Comparison of ENCODE assay signal across 18 cellular contexts in the genomic region with DNA sequence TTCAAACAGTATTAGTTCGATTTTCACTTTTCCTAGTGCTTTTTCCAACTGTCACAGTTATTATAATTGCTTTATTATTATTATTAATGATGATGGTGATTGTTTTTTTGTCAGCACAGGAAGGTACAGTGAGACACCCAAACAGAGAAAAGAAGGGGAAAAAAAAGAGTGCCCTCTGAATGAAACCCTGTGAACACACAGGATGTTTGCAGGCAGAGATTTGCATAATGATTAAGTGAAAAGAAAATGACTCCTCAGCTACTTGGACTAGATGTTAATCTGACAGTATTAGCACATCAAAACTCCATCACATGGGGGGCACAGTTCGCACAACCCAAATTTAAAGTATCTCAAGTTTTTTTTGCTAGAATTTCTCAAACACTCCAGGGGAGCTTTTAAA. TPM values are rescaled to one million over a fixed set of nuclear protein-coding genes. Genes with fewer than 3 reads are reported as not detected.
DNase-seq lines count a peak whose midpoint lies in the region; ATAC-seq and TF ChIP-seq lines count a peak whose summit lies in the region.
"Had no signal": no experiment of that assay in that cellular context is flagged by ENCODE, and none has a peak within 500 bp of the region (broad histone marks: within the 10 kb centered on the region; RNA-seq: fewer than 3 reads in every experiment).

No MANE protein-coding gene starts in this region.

- H3K4me3 Mint-ChIP-seq in activated T-cell treated with anti-CD3 and anti-CD28 coated beads, Interleukin-2, amount 50 U/mL, for 4 hours: no peak overlapping the region
- H3K4me3 Mint-ChIP-seq in activated T-cell treated with anti-CD3 and anti-CD28 coated beads, Interleukin-2, amount 50 U/mL, for 24 hours: no peak overlapping the region
- H3K4me3 Mint-ChIP-seq in endodermal cell: peak overlapping the region; percentile 6

- 0 to 41% methylated on average over 1 of the region's 2 CpGs for WGBS in endodermal cell (ENCODE audit: insufficient coverage in 1 of 2, insufficient read length in 1 of 2), 2 experiments
- 37 to 40% methylated on average over 2 of the region's 2 CpGs for WGBS in aorta, 2 donors

- H3K36me3 ChIP-seq in HUES48 (ENCODE audit: control insufficient read depth, insufficient read depth, low read length) (no peaks in the 10 kb centered on the region), endodermal cell (ENCODE audit: control insufficient read depth, insufficient read depth, low read length) (no peaks in the 10 kb centered on the region), aorta (ENCODE audit: control insufficient read depth in 1 of 2, insufficient read depth in 2 of 2, low read length in 1 of 2) (no peaks in the 10 kb centered on the region)
- H3K36me3 ChIP-seq: SJSA1 had no signal

- H3K27ac Mint-ChIP-seq in activated T-cell treated with anti-CD3 and anti-CD28 coated beads, Interleukin-2, amount 50 U/mL, for 24 hours: no peak overlapping the region
- H3K27ac Mint-ChIP-seq in endodermal cell: peak overlapping the region; percentile 22

- no peaks in the 10 kb centered on the region for H3K27me3 ChIP-seq in HUES48 (ENCODE audit: control insufficient read depth, insufficient read depth, low read length)
- H3K27me3 ChIP-seq in endodermal cell (ENCODE audit: control insufficient read depth, insufficient read depth, low read length, poor library complexity, severe bottlenecking): no peaks in the 10 kb centered on the region
- no peaks in the 10 kb centered on the region for H3K27me3 ChIP-seq in aorta (ENCODE audit: control insufficient read depth in 1 of 2, insufficient read depth in 2 of 2, low read length in 1 of 2)

- H3K27ac ChIP-seq in HUES48 (ENCODE audit: low read depth, low read length) (peak overlapping the region; percentile 87), endodermal cell (ENCODE audit: low read depth, low read length) (no peak overlapping the region), aorta (ENCODE audit: low read depth in 1 of 2, low read length in 2 of 2) (no peak overlapping the region)
- H3K27ac ChIP-seq: A549, PC-9, SJSA1 had no signal

- H3K4me1 Mint-ChIP-seq in activated T-cell treated with anti-CD3 and anti-CD28 coated beads, Interleukin-2, amount 50 U/mL, for 4 hours (ENCODE audit: low read depth): no peaks in the 10 kb centered on the region
- H3K4me1 Mint-ChIP-seq in activated T-cell treated with anti-CD3 and anti-CD28 coated beads, Interleukin-2, amount 50 U/mL, for 24 hours (ENCODE audit: low read depth): peaks cover 14% of the 10 kb centered on the region
- peaks cover 34% of the 10 kb centered on the region for H3K4me1 Mint-ChIP-seq in endodermal cell

- DNase-seq in activated T-cell treated with anti-CD3 and anti-CD28 coated beads, Interleukin-2, amount 50 U/mL, for 4 hours: no peak
- DNase-seq in activated T-cell treated with anti-CD3 and anti-CD28 coated beads, Interleukin-2, amount 50 U/mL, for 24 hours: no peak
- DNase-seq in endodermal cell: no peak
- no peak for DNase-seq in activated CD8-positive, alpha-beta memory T cell treated with anti-CD3 and anti-CD28 coated beads for 24 hours
- no peak for DNase-seq in aorta
- DNase-seq: COR-L47, KBM-7, MV-4-11, NCI-H1417 treated with DMSO at 0.1 percent for 48 hours, NCI-H1930, NCI-H2171, NCI-H446, NCI-H748 treated with DMSO at 0.1 percent for 48 hours, PC-9 had no signal

- H3K4me1 ChIP-seq in HUES48 (ENCODE audit: control insufficient read depth, insufficient read depth, low read length) (peaks cover 59% of the 10 kb centered on the region), endodermal cell (ENCODE audit: control insufficient read depth, insufficient read depth, low read length) (peaks cover 4% of the 10 kb centered on the region), aorta (ENCODE audit: control insufficient read depth in 1 of 2, insufficient read depth in 2 of 2, low read length in 2 of 2) (no peaks in the 10 kb centered on the region)
- H3K4me1 ChIP-seq: A549, SJSA1 had no signal

- no peak for TF ChIP-seq CTCF in endodermal cell (conservative IDR thresholded peaks at IDR 0.05)

- intact Hi-C loops in aorta (cut with DNase I): no loop called here

- H3K4me3 ChIP-seq in HUES48 (ENCODE audit: low read depth, low read length) (0 out of 2 replicates have a peak overlapping the region, but pooled peaks have one; percentile 14), endodermal cell (ENCODE audit: low read length) (no peak overlapping the region), aorta (ENCODE audit: low read length in 2 of 2) (no peak overlapping the region)
- H3K4me3 ChIP-seq: A549, PC-9, SJSA1 had no signal

- peaks cover 13% of the 10 kb centered on the region for H3K27me3 Mint-ChIP-seq in activated T-cell treated with anti-CD3 and anti-CD28 coated beads, Interleukin-2, amount 50 U/mL, for 4 hours (ENCODE audit: low read depth)
- H3K27me3 Mint-ChIP-seq in activated T-cell treated with anti-CD3 and anti-CD28 coated beads, Interleukin-2, amount 50 U/mL, for 24 hours: peaks cover 12% of the 10 kb centered on the region
- peaks cover 2% of the 10 kb centered on the region for H3K27me3 Mint-ChIP-seq in endodermal cell (ENCODE audit: insufficient read depth)

- ATAC-seq in activated T-cell treated with anti-CD3 and anti-CD28 coated beads, Interleukin-2, amount 50 U/mL, for 4 hours: peak; percentile 37 to 41
- ATAC-seq in HG02763 (IDR thresholded peaks at IDR 0.05; ENCODE audit: unreplicated experiment) (no peak), aorta (ENCODE audit: low FRiP score) (no peak)
- ATAC-seq: A549 had no signal

- H3K9me3 Mint-ChIP-seq in activated T-cell treated with anti-CD3 and anti-CD28 coated beads, Interleukin-2, amount 50 U/mL, for 4 hours: peaks cover 3% of the 10 kb centered on the region
- H3K9me3 Mint-ChIP-seq in activated T-cell treated with anti-CD3 and anti-CD28 coated beads, Interleukin-2, amount 50 U/mL, for 24 hours: peaks cover 3% of the 10 kb centered on the region
- H3K9me3 Mint-ChIP-seq in endodermal cell: no peaks in the 10 kb centered on the region

- no peaks in the 10 kb centered on the region for H3K9me3 ChIP-seq in HUES48 (ENCODE audit: control insufficient read depth, insufficient read depth, low read length)
- no peaks in the 10 kb centered on the region for H3K9me3 ChIP-seq in endodermal cell (ENCODE audit: control insufficient read depth, low read length)
- peaks cover 2% of the 10 kb centered on the region for H3K9me3 ChIP-seq in aorta (ENCODE audit: control insufficient read depth, low read length)
- H3K9me3 ChIP-seq: A549, SJSA1 had no signal

- H3K9ac ChIP-seq in HUES48 (ENCODE audit: low read depth, low read length) (no peak overlapping the region), endodermal cell (ENCODE audit: extremely low read depth, low read length, poor library complexity, severe bottlenecking) (no peak overlapping the region)

- no peaks in the 10 kb centered on the region for H3K36me3 Mint-ChIP-seq in activated T-cell treated with anti-CD3 and anti-CD28 coated beads, Interleukin-2, amount 50 U/mL, for 4 hours (ENCODE audit: insufficient read depth)
- H3K36me3 Mint-ChIP-seq in activated T-cell treated with anti-CD3 and anti-CD28 coated beads, Interleukin-2, amount 50 U/mL, for 24 hours (ENCODE audit: low read depth): no peaks in the 10 kb centered on the region
- H3K36me3 Mint-ChIP-seq in endodermal cell (ENCODE audit: low read depth): no peaks in the 10 kb centered on the region

RNA-seq across cellular contexts. Expression of gene ADD2, which starts 32.9 kb away (rescaled TPM):
- 10 to 100 TPM in 1 of 3 donors, 1 to 10 TPM in 2; 4.8 to 13.7 (median 8.0) TPM for total RNA-seq in activated T-cell treated with anti-CD3 and anti-CD28 coated beads, Interleukin-2, amount 50 U/mL, for 4 hours
- 10 to 100 TPM; 14.8 to 53.0 TPM for total RNA-seq in endodermal cell
- polyA plus RNA-seq in endodermal cell (2013, experiment 1 of 2): 65.9 TPM
- 55.3 TPM for polyA plus RNA-seq in endodermal cell (2013, experiment 2 of 2)
- total RNA-seq in aorta: 1 to 10 TPM; 1.7 to 5.3 TPM
- under 1 TPM in 1 of 2 donors, not detected in 1; 0.15 TPM for polyA plus RNA-seq in aorta
- total RNA-seq: SJSA1 had no signal

RNA-seq across cellular contexts. Expression of gene FIGLA, which starts 55.4 kb away (rescaled TPM):
- total RNA-seq in activated T-cell treated with anti-CD3 and anti-CD28 coated beads, Interleukin-2, amount 50 U/mL, for 4 hours: not detected
- total RNA-seq in endodermal cell (not detected), aorta (not detected)
- polyA plus RNA-seq in endodermal cell (2013, experiment 1 of 2): not detected
- not detected for polyA plus RNA-seq in endodermal cell (2013, experiment 2 of 2)
- not detected for polyA plus RNA-seq in aorta
- total RNA-seq: PC-9, SJSA1 had no signal
- polyA plus RNA-seq: A549 had no signal

Comparison
In these comparisons a context has a peak if more than half of its experiments do, and no peak if none do; other contexts are left out.
1. ATAC-seq: peak in activated T-cell treated with anti-CD3 and anti-CD28 coated beads, Interleukin-2, amount 50 U/mL, for 4 hours (2 of 2); none in HG02763 (single experiment) and aorta (single experiment).